ENCODE assay signal across 8 cellular contexts in the genomic region with DNA sequence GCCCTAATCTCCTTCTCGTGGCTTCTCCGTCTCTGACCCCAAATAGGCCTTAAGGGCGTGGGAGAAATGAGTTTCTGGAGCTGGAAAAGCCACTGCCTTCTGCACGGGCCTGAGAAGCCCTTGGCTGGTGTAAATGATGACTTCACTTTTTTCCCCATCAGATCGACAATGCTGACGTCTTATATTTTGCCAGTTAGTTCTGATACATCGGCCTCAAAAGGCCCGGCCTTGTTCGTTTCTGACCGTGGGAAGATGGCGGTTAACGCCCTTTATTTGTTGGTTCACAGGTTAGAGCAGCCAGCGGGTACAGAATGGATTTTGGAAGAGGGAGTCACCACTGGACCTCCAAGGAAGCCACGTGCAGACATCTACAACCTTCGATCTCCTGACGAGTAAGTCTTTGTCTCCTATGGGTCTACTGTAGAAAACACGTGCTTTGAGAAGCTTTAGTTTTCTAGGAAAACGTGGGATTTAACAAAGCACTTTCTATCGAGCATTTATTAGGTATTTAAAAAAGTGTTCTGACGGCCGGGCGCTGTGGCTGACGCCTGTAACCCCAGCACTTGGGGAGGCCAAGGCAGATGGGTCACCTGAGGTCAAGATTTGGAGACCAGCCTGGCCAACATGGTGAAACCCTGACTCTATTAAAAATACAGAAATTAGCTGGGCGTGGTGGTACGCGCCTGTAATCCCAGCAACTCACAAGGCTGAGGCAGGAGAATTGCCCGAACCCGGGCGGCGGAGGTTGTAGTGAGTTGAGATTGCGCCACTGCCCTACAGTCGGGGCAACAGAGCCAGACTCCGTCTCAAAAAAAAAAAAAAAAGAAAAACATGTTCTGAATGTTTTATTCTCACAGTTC. TPM values are rescaled to one million over a fixed set of nuclear protein-coding genes. Genes with fewer than 3 reads are reported as not detected.
A peak's percentile ranks its signal among the peaks of the same experiment; 100 is the strongest.
DNase-seq lines count a peak whose midpoint lies in the region; ATAC-seq, FAIRE-seq and TF ChIP-seq lines count a peak whose summit lies in the region.

No MANE protein-coding gene starts in this region.

- no peak overlapping the region for H2AFZ ChIP-seq in osteoblast (ENCODE audit: low read length)

- H3K4me2 ChIP-seq in BLaER1 = peak overlapping the region; percentile 89
- peak overlapping the region; percentile 93 for H3K4me2 ChIP-seq in osteoblast (ENCODE audit: insufficient read depth, low read length)

- H3K36me3 ChIP-seq in BLaER1 (peaks cover 66% of the 10 kb centered on the region), esophagus squamous epithelium (peaks cover 37 to 62% (median 37%) of the 10 kb centered on the region in 3 donors), osteoblast (ENCODE audit: insufficient read depth, low read length) (peaks cover 64% of the 10 kb centered on the region)

- peaks cover 71% of the 10 kb centered on the region for H4K20me1 ChIP-seq in BLaER1
- peaks cover 71% of the 10 kb centered on the region for H4K20me1 ChIP-seq in osteoblast (ENCODE audit: insufficient read depth, low read length)

- CTCF ChIA-PET in activated CD4-positive, alpha-beta memory T cell treated with anti-CD3 and anti-CD28 coated beads for 36 hours (lab: Charles Lee) = no interaction called here

- H3K4me1 Mint-ChIP-seq in activated CD4-positive, alpha-beta memory T cell treated with anti-CD3 and anti-CD28 coated beads for 36 hours (ENCODE audit: low read depth) = peaks cover 53% of the 10 kb centered on the region

- peaks cover 37% of the 10 kb centered on the region for H3K9me3 Mint-ChIP-seq in activated CD4-positive, alpha-beta memory T cell treated with anti-CD3 and anti-CD28 coated beads for 36 hours

- H3K27me3 ChIP-seq in BLaER1 (no peaks in the 10 kb centered on the region), esophagus squamous epithelium (no peaks in the 10 kb centered on the region), osteoblast (ENCODE audit: insufficient read depth, low read length) (no peaks in the 10 kb centered on the region)

- peak in 1 of 6 experiments; percentile 1 for TF ChIP-seq CTCF in esophagus squamous epithelium (IDR thresholded peaks at IDR 0.05)
- TF ChIP-seq CTCF in osteoblast (IDR thresholded peaks at IDR 0.05; ENCODE audit: extremely low read depth, low read depth, low read length) = no peak

- no peak for DNase-seq in HTR-8/SVneo (ENCODE audit: insufficient read length, low spot score)
- peak; percentile 46 for DNase-seq in activated CD4-positive, alpha-beta memory T cell treated with anti-CD3 and anti-CD28 coated beads for 36 hours
- no peak for DNase-seq in esophagus squamous epithelium (lab: John Stamatoyannopoulos, UW)
- no peak for DNase-seq in osteoblast (ENCODE audit: insufficient read length, low spot score, missing footprints)
- DNase-seq in middle frontal gyrus (ENCODE audit: extremely low spot score, low spot score) = no peak
- DNase-seq in iPS-NIHi11 (ENCODE audit: low spot score) = no peak

- peaks cover 77% of the 10 kb centered on the region for H3K36me3 Mint-ChIP-seq in activated CD4-positive, alpha-beta memory T cell treated with anti-CD3 and anti-CD28 coated beads for 36 hours

- POLR2A ChIA-PET in activated CD4-positive, alpha-beta memory T cell treated with anti-CD3 and anti-CD28 coated beads for 36 hours (lab: Charles Lee) = interaction anchor here (3.3 to 3.7 kb wide), 3 partner anchors 9 to 316 kb away, joined by 21 to 26 read pairs (median 25); no protein-coding TSS in a partner anchor

- peak overlapping the region; percentile 99 for H3K9ac ChIP-seq in BLaER1

- no peak for TF ChIP-seq POLR2A in esophagus squamous epithelium (IDR thresholded peaks at IDR 0.05)

- H3K9me3 ChIP-seq in BLaER1 (peaks cover 47% of the 10 kb centered on the region), esophagus squamous epithelium (peaks cover 0 to 43% (median 20%) of the 10 kb centered on the region in 3 donors), osteoblast (ENCODE audit: low read depth, low read length) (peaks cover 6% of the 10 kb centered on the region)

- peak overlapping the region; percentile 97 for H3K27ac ChIP-seq in BLaER1
- H3K27ac ChIP-seq in esophagus squamous epithelium = peak overlapping the region; percentile 95 to 99 (median 97)
- H3K27ac ChIP-seq in osteoblast (ENCODE audit: low read depth, low read length) = peak overlapping the region; percentile 90

- ATAC-seq in HG02642 (IDR thresholded peaks at IDR 0.05; ENCODE audit: poor library complexity, unreplicated experiment) = no peak

- H3K4me3 ChIP-seq in BLaER1 (peak overlapping the region; percentile 82), esophagus squamous epithelium (peak overlapping the region; percentile 86 to 97 (median 92)), osteoblast (ENCODE audit: insufficient read depth, low read length) (peak overlapping the region; percentile 92)

- intact Hi-C loops in activated CD4-positive, alpha-beta memory T cell treated with anti-CD3 and anti-CD28 coated beads for 36 hours (cut with micrococcal nuclease) = loop anchor here (1.0 to 10.0 kb wide), 8 partner anchors 31 to 836 kb away; partner anchors contain the start of genes ARFGEF2, CSE1L, DDX27 and SLC9A8
- intact Hi-C loops in esophagus squamous epithelium (cut with DNase I) = no loop called here

- peak; percentile 48 for FAIRE-seq in HTR-8/SVneo (lab: Jason Lieb, UNC)

- H3K27me3 Mint-ChIP-seq in activated CD4-positive, alpha-beta memory T cell treated with anti-CD3 and anti-CD28 coated beads for 36 hours = peaks cover 2% of the 10 kb centered on the region

- H3K79me2 ChIP-seq in osteoblast (ENCODE audit: insufficient read depth, low read length) = peaks cover 87% of the 10 kb centered on the region

- H3K4me3 Mint-ChIP-seq in activated CD4-positive, alpha-beta memory T cell treated with anti-CD3 and anti-CD28 coated beads for 36 hours = peak overlapping the region; percentile 99

- WGBS in esophagus squamous epithelium, 2 donors = 3 to 8% methylated on average over 29 to 33 of the region's 33 CpGs

- peaks cover 60% of the 10 kb centered on the region for H3K4me1 ChIP-seq in BLaER1
- peaks cover 11 to 80% (median 56%) of the 10 kb centered on the region in 3 donors for H3K4me1 ChIP-seq in esophagus squamous epithelium
- H3K4me1 ChIP-seq in osteoblast (ENCODE audit: insufficient read depth, low read length) = peaks cover 42% of the 10 kb centered on the region

- H3K27ac Mint-ChIP-seq in activated CD4-positive, alpha-beta memory T cell treated with anti-CD3 and anti-CD28 coated beads for 36 hours = peak overlapping the region; percentile 99

RNA-seq across cellular contexts. Expression of gene ZNFX1, which starts 1.2 kb away (rescaled TPM):
- total RNA-seq in activated CD4-positive, alpha-beta memory T cell treated with anti-CD3 and anti-CD28 coated beads for 36 hours = 10 to 100 TPM; 42.5 to 45.3 TPM
- 10 to 100 TPM; 12.8 to 25.2 (median 17.9) TPM for total RNA-seq in esophagus squamous epithelium
- 56.6 and 61.5 TPM in 2 replicates for total RNA-seq in osteoblast

RNA-seq across cellular contexts. Expression of gene DDX27, which starts 59.8 kb away (rescaled TPM):
- 10 to 100 TPM; 42.8 to 43.5 TPM for total RNA-seq in activated CD4-positive, alpha-beta memory T cell treated with anti-CD3 and anti-CD28 coated beads for 36 hours
- 10 to 100 TPM; 19.8 to 35.7 (median 30.8) TPM for total RNA-seq in esophagus squamous epithelium
- 33.6 and 34.0 TPM in 2 replicates for total RNA-seq in osteoblast
